Comparison of ENCODE assay signal across 19 cellular contexts in genomic region chr13:59538512-59538911, GRCh38.
DNase-seq lines count a peak whose midpoint lies in the region; ATAC-seq, FAIRE-seq and TF ChIP-seq lines count a peak whose summit lies in the region.
"Had no signal": no experiment of that assay in that cellular context is flagged by ENCODE, and none has a peak within 500 bp of the region (broad histone marks: within the 10 kb centered on the region; RNA-seq: fewer than 3 reads in every experiment).

No MANE protein-coding gene starts in this region.

- no peak overlapping the region for H3K4me3 ChIP-seq in H1 (ENCODE audit: extremely low read depth in 1 of 4, insufficient read depth in 2 of 4, low read depth in 3 of 4, low read length in 4 of 4)
- H3K4me3 ChIP-seq in gastrocnemius medialis: no peak overlapping the region
- H3K4me3 ChIP-seq in PC-9: no peak overlapping the region
- H3K4me3 ChIP-seq: BLaER1, GM23248 had no signal

- WGBS in H9 (ENCODE audit: extremely low coverage, insufficient read length, low lambda C conversion rate): no CpG with 5 or more reads among the region's 3 CpGs
- WGBS in H1 (ENCODE audit: extremely low coverage in 1 of 2, insufficient coverage in 1 of 2, insufficient read length in 1 of 2, insufficient replicate concordance in 2 of 2, low coverage in 1 of 2, low lambda C conversion rate in 2 of 2, missing lambda C conversion rate in 1 of 2), 2 experiments: 46% methylated on average over 3 of the region's 3 CpGs; no CpG with 5 or more reads in 1 of the 2 experiments

- CTCF ChIA-PET in H1 (lab: Charles Lee; ENCODE audit: partially characterized antibody) (interaction anchor here (0.7 to 1.3 kb wide), 2 partner anchors 11 to 13 kb away, joined by 3 to 4 read pairs; no protein-coding TSS in a partner anchor), PC-9 (lab: Charles Lee) (no interaction called here)

- H4K5ac ChIP-seq in H9 (ENCODE audit: insufficient read length, low read depth, low read length) (no peak overlapping the region), H1 (ENCODE audit: insufficient read length, low read depth, low read length) (no peak overlapping the region)

- H3K4me1 ChIP-seq in H9 (ENCODE audit: insufficient read depth, low read length) (no peaks in the 10 kb centered on the region; the same call in 1 of the 2 replicates), H1 (replicated peaks in 1 of 4; ENCODE audit: control insufficient read depth in 3 of 4, insufficient read depth in 4 of 4, low read length in 3 of 4) (no peaks in the 10 kb centered on the region; a peak in 1 of 7 replicates), gastrocnemius medialis (no peaks in the 10 kb centered on the region), PC-9 (replicated peaks; ENCODE audit: insufficient read depth) (peaks cover 6% of the 10 kb centered on the region; the same call in 1 of the 2 replicates)
- H3K4me1 ChIP-seq: BLaER1 had no signal

- TF ChIP-seq EP300 in H1 (IDR thresholded peaks at IDR 0.05; ENCODE audit: borderline replicate concordance in 1 of 2, low read depth in 2 of 2, low read length in 2 of 2): no peak

- no peak overlapping the region for H3K4ac ChIP-seq in H9 (ENCODE audit: low read depth, low read length)
- H3K4ac ChIP-seq in H1 (replicated peaks; ENCODE audit: insufficient read length, low read depth, low read length): no peak overlapping the region

- peaks cover 0 to 2% of the 10 kb centered on the region in 2 experiments; a peak in 1 of 5 replicates for H3K9me3 Mint-ChIP-seq in H9
- H3K9me3 Mint-ChIP-seq: CD8-positive, alpha-beta T cell had no signal

- H3K56ac ChIP-seq in H9 (ENCODE audit: insufficient read length, low read depth, low read length): no peak overlapping the region
- no peak overlapping the region for H3K56ac ChIP-seq in H1 (replicated peaks; ENCODE audit: insufficient read length, low read depth, low read length)

- H3K23ac ChIP-seq in H9 (ENCODE audit: insufficient read length, low read depth, low read length) (no peak overlapping the region), H1 (ENCODE audit: insufficient read length) (no peak overlapping the region)

- no TSS peak for BruUV-seq in PC-9 (replicated peaks; lab: Mats Ljungman, UMichigan)

- H3K79me1 ChIP-seq in H9 (ENCODE audit: insufficient read depth, low read depth, low read length, poor library complexity, severe bottlenecking): no peaks in the 10 kb centered on the region
- no peaks in the 10 kb centered on the region for H3K79me1 ChIP-seq in H1 (ENCODE audit: low read depth, low read length)

- no peak overlapping the region for H4K91ac ChIP-seq in H9 (ENCODE audit: insufficient read length, low read depth, low read length)
- H4K91ac ChIP-seq in H1 (replicated peaks; ENCODE audit: insufficient read length, low read length): no peak overlapping the region

- no peak overlapping the region for H3K27ac ChIP-seq in H9 (ENCODE audit: insufficient read length, low read depth, low read length)
- no peak overlapping the region for H3K27ac ChIP-seq in H1 (ENCODE audit: low read depth, low read length)
- H3K27ac ChIP-seq in gastrocnemius medialis: no peak overlapping the region
- H3K27ac ChIP-seq in PC-9: no peak overlapping the region
- H3K27ac ChIP-seq: BLaER1, GM23248, KMS-11 had no signal

- H4K20me1 ChIP-seq in H9 (ENCODE audit: control insufficient read depth, insufficient read depth, insufficient read length): no peaks in the 10 kb centered on the region
- H4K20me1 ChIP-seq in H1 (replicated peaks in 1 of 2; ENCODE audit: control insufficient read depth in 1 of 2, insufficient read depth in 2 of 2, low read length in 2 of 2): no peaks in the 10 kb centered on the region
- H4K20me1 ChIP-seq in PC-9 (ENCODE audit: insufficient read depth): no peaks in the 10 kb centered on the region
- H4K20me1 ChIP-seq: BLaER1 had no signal

- H3K4me3 Mint-ChIP-seq in H9: no peak overlapping the region
- H3K4me3 Mint-ChIP-seq: CD8-positive, alpha-beta T cell had no signal

- H3K9ac ChIP-seq in H9 (ENCODE audit: extremely low read depth, insufficient read length, low read length): no peak overlapping the region
- H3K9ac ChIP-seq in H1 (replicated peaks in 1 of 4; ENCODE audit: extremely low read depth in 1 of 4, low read depth in 3 of 4, low read length in 3 of 4): no peak overlapping the region
- H3K9ac ChIP-seq: BLaER1, GM23248, KMS-11 had no signal

- H3K27me3 ChIP-seq in H9 (ENCODE audit: insufficient read depth, low read length) (no peaks in the 10 kb centered on the region), H1 (replicated peaks in 1 of 4; ENCODE audit: control insufficient read depth in 3 of 4, extremely low read depth in 1 of 4, insufficient read depth in 3 of 4, low read length in 3 of 4) (no peaks in the 10 kb centered on the region), gastrocnemius medialis (no peaks in the 10 kb centered on the region), PC-9 (ENCODE audit: insufficient read depth, low read depth) (no peaks in the 10 kb centered on the region)
- H3K27me3 ChIP-seq: BLaER1 had no signal

- DNase-seq in H9: no peak
- peak; percentile 82 for DNase-seq in OCI-M1 (lab: John Stamatoyannopoulos, UW)
- DNase-seq in H1 (ENCODE audit: low read depth in 1 of 2, low spot score in 2 of 2): no peak
- no peak for DNase-seq in gastrocnemius medialis
- DNase-seq in epidermal melanocyte (ENCODE audit: insufficient read length, low spot score): no peak
- DNase-seq in PC-9: no peak
- no peak for DNase-seq in DMS153 (lab: John Stamatoyannopoulos, UW)
- DNase-seq: ACHN; CD8-positive, alpha-beta T cell; COR-L47; DMS 273 treated with DMSO at 0.1 percent for 48 hours; GDM1; GM23248; H7 had no signal

- no peaks in the 10 kb centered on the region for H3K9me2 ChIP-seq in PC-9 (ENCODE audit: insufficient read depth)

- H2BK20ac ChIP-seq in H9 (ENCODE audit: low read depth, low read length, poor library complexity, severe bottlenecking) (no peak overlapping the region), H1 (ENCODE audit: low read length) (no peak overlapping the region)

- no peak overlapping the region for H4K8ac ChIP-seq in H9 (replicated peaks; ENCODE audit: insufficient read length, low read depth, low read length)
- H4K8ac ChIP-seq in H1 (ENCODE audit: extremely low read depth, insufficient read depth, low read length): peak overlapping the region; percentile 43; the same call in 1 of the 2 replicates

- H3F3A ChIP-seq in PC-9 (ENCODE audit: insufficient read depth, low read depth): no peaks in the 10 kb centered on the region

- H3T11ph ChIP-seq in H9 (ENCODE audit: low read length): no peak overlapping the region

- H3K79me2 ChIP-seq in H9 (ENCODE audit: insufficient read depth, low read length): no peaks in the 10 kb centered on the region
- no peaks in the 10 kb centered on the region for H3K79me2 ChIP-seq in H1 (ENCODE audit: control insufficient read depth in 1 of 2, insufficient read depth in 2 of 2, low read length in 2 of 2)
- H3K79me2 ChIP-seq in PC-9 (ENCODE audit: low read depth): no peaks in the 10 kb centered on the region

- POLR2A ChIA-PET in H1 (lab: Charles Lee; ENCODE audit: partially characterized antibody) (no interaction called here), PC-9 (lab: Charles Lee; ENCODE audit: unreplicated experiment) (no interaction called here)

- H3K23me2 ChIP-seq in H9 (ENCODE audit: insufficient read length, low read depth, low read length, poor library complexity, severe bottlenecking) (no peaks in the 10 kb centered on the region), H1 (ENCODE audit: low read depth, low read length) (no peaks in the 10 kb centered on the region; the same call in 1 of the 2 replicates)

- H2AFZ ChIP-seq in H9 (ENCODE audit: low read length): no peak overlapping the region
- H2AFZ ChIP-seq in H1 (ENCODE audit: low read length): no peak overlapping the region
- H2AFZ ChIP-seq in PC-9: no peak overlapping the region
- H2AFZ ChIP-seq: GM23248 had no signal

- H3K4me1 Mint-ChIP-seq in H9: peaks cover 19 to 20% of the 10 kb centered on the region in 2 experiments

- no peaks in the 10 kb centered on the region for H3K27me3 Mint-ChIP-seq in H9 (ENCODE audit: low read depth)

- H2AK5ac ChIP-seq in H9 (ENCODE audit: insufficient read length, low read length): no peak overlapping the region
- no peak overlapping the region for H2AK5ac ChIP-seq in H1 (ENCODE audit: low read depth, low read length)

- H3K36me3 ChIP-seq in H1 (ENCODE audit: control insufficient read depth in 2 of 4, insufficient read depth in 4 of 4, low read length in 3 of 4) (no peaks in the 10 kb centered on the region), gastrocnemius medialis (no peaks in the 10 kb centered on the region), PC-9 (ENCODE audit: low read depth) (no peaks in the 10 kb centered on the region)
- H3K36me3 ChIP-seq: BLaER1 had no signal

- intact Hi-C loops in gastrocnemius medialis (cut with DNase I; ENCODE audit: low total_unique reads) (no loop called here), PC-9 (cut with micrococcal nuclease; ENCODE audit: unreplicated experiment) (no loop called here)

- in situ Hi-C loops in gastrocnemius medialis (cut with MboI; ENCODE audit: low sequenced_read_pairs in 4 of 4): no loop called here

- no peak overlapping the region for H2BK120ac ChIP-seq in H9 (ENCODE audit: low read depth, low read length, poor library complexity, severe bottlenecking)
- no peak overlapping the region for H2BK120ac ChIP-seq in H1 (replicated peaks; ENCODE audit: low read depth, low read length)

- H2BK15ac ChIP-seq in H9 (ENCODE audit: low read depth, low read length): no peak overlapping the region
- H2BK15ac ChIP-seq in H1 (ENCODE audit: low read length): no peak overlapping the region

- H3K18ac ChIP-seq in H9 (ENCODE audit: insufficient read length, low read depth, low read length): no peak overlapping the region
- no peak overlapping the region for H3K18ac ChIP-seq in H1 (ENCODE audit: extremely low read depth, low read length)

- H2BK5ac ChIP-seq in H9 (ENCODE audit: insufficient read length, low read length) (no peak overlapping the region), H1 (ENCODE audit: low read depth, low read length) (no peak overlapping the region)

- H3K14ac ChIP-seq in H9 (ENCODE audit: insufficient read depth, low read length) (no peak overlapping the region; the same call in 1 of the 2 replicates), H1 (ENCODE audit: insufficient read length) (no peak overlapping the region)

- no peak for TF ChIP-seq POLR2A in H1 (IDR thresholded peaks at IDR 0.05; ENCODE audit: control extremely low read depth in 1 of 2, low read depth in 2 of 2, low read length in 2 of 2)
- no peak for TF ChIP-seq POLR2A in gastrocnemius medialis (IDR thresholded peaks at IDR 0.05)

- H3K27ac Mint-ChIP-seq in H9: peak overlapping the region in 1 of 3 experiments; percentile 27; a peak in 2 of 7 replicates
- H3K27ac Mint-ChIP-seq: CD8-positive, alpha-beta T cell had no signal

- FAIRE-seq in H1 (lab: Jason Lieb, UNC): no peak
- FAIRE-seq: A204.1, GM12892, GM18507 had no signal

- H2BK12ac ChIP-seq in H9 (ENCODE audit: insufficient read length, low read depth, low read length): peak overlapping the region; percentile 51
- H2BK12ac ChIP-seq in H1 (ENCODE audit: low read depth, low read length): no peak overlapping the region

- TF ChIP-seq RAD21 in H1 (IDR thresholded peaks at IDR 0.05 in 1 of 2, conservative IDR thresholded peaks at IDR 0.05 in 1 of 2; ENCODE audit: low read depth in 2 of 2, low read length in 2 of 2): no peak

- no peaks in the 10 kb centered on the region for H3K9me3 ChIP-seq in H9 (ENCODE audit: control insufficient read depth, low read depth, low read length)
- no peaks in the 10 kb centered on the region for H3K9me3 ChIP-seq in H1 (ENCODE audit: insufficient read depth in 2 of 2, low read depth in 1 of 2, low read length in 1 of 2)
- H3K9me3 ChIP-seq in gastrocnemius medialis: no peaks in the 10 kb centered on the region
- no peaks in the 10 kb centered on the region for H3K9me3 ChIP-seq in PC-9 (ENCODE audit: insufficient read depth, low read depth)
- H3K9me3 ChIP-seq: BLaER1 had no signal

- H3K4me2 ChIP-seq in H9 (ENCODE audit: insufficient read depth, insufficient read length, low read length) (no peak overlapping the region), H1 (ENCODE audit: insufficient read depth in 1 of 2, low read depth in 2 of 2, low read length in 2 of 2) (no peak overlapping the region), PC-9 (no peak overlapping the region)
- H3K4me2 ChIP-seq: BLaER1, KMS-11 had no signal

- H3K36me3 Mint-ChIP-seq in H9 (ENCODE audit: insufficient read depth in 1 of 3, low read depth in 3 of 3): no peaks in the 10 kb centered on the region
- H3K36me3 Mint-ChIP-seq: CD8-positive, alpha-beta T cell had no signal

- ATAC-seq in gastrocnemius medialis: no peak
- ATAC-seq: CD8-positive, alpha-beta T cell had no signal

- no peak for TF ChIP-seq CTCF in H9 (conservative IDR thresholded peaks at IDR 0.05)
- TF ChIP-seq CTCF in H1 (IDR thresholded peaks at IDR 0.05; ENCODE audit: control extremely low read depth in 1 of 3, insufficient read depth in 1 of 3, low read depth in 1 of 3, low read length in 3 of 3): no peak
- no peak for TF ChIP-seq CTCF in gastrocnemius medialis (IDR thresholded peaks at IDR 0.05 in 4 of 5, conservative IDR thresholded peaks at IDR 0.05 in 1 of 5)
- TF ChIP-seq CTCF in PC-9 (conservative IDR thresholded peaks at IDR 0.05): no peak
